Comparison of ENCODE assay signal across 16 cellular contexts in genomic region chr9:127300886-127301447, GRCh38. TPM values are rescaled to one million over a fixed set of nuclear protein-coding genes. Genes with fewer than 3 reads are reported as not detected.
A peak's percentile ranks its signal among the peaks of the same experiment; 100 is the strongest.
DNase-seq lines count a peak whose midpoint lies in the region; ATAC-seq and TF ChIP-seq lines count a peak whose summit lies in the region.
"Had no signal": no experiment of that assay in that cellular context is flagged by ENCODE, and none has a peak within 500 bp of the region (broad histone marks: within the 10 kb centered on the region; RNA-seq: fewer than 3 reads in every experiment).

No MANE protein-coding gene starts in this region.

- DNase-seq in G401 (ENCODE audit: low spot score), result peak; percentile 41
- peak; percentile 98 for DNase-seq in NCI-H524 treated with DMSO at 0.1 percent for 48 hours (lab: John Stamatoyannopoulos, UW)
- no peak for DNase-seq in heart left ventricle
- no peak for DNase-seq in progenitor cell of endocrine pancreas (ENCODE audit: low spot score, unreplicated experiment)
- DNase-seq in chondrocyte (ENCODE audit: low spot score), result no peak
- DNase-seq in ascending aorta (ENCODE audit: low spot score in 2 of 2), result no peak
- DNase-seq in hepatic stellate cell (ENCODE audit: low spot score), result no peak
- DNase-seq: ACHN; CD8-positive, alpha-beta T cell; DMS153; KBM-7; NCI-H1092; NK-92 treated with Interleukin-12 subunit alpha and Interleukin-12 subunit beta, amount 100 ng/mL, for 24 hours; PC-3 had no signal

- peak overlapping the region; percentile 51 for H3K27ac Mint-ChIP-seq in progenitor cell of endocrine pancreas
- no peak overlapping the region for H3K27ac Mint-ChIP-seq in chondrocyte (ENCODE audit: unreplicated experiment)
- H3K27ac Mint-ChIP-seq: B cell; CD8-positive, alpha-beta T cell had no signal

- TF ChIP-seq CTCF in heart left ventricle (IDR thresholded peaks at IDR 0.05), result no peak
- no peak for TF ChIP-seq CTCF in progenitor cell of endocrine pancreas (IDR thresholded peaks at IDR 0.05; ENCODE audit: unreplicated experiment)
- TF ChIP-seq CTCF in chondrocyte (IDR thresholded peaks at IDR 0.05), result no peak
- TF ChIP-seq CTCF in ascending aorta (IDR thresholded peaks at IDR 0.05), result no peak

- H3K4me1 Mint-ChIP-seq in progenitor cell of endocrine pancreas (ENCODE audit: low read depth) (peaks cover 8% of the 10 kb centered on the region), chondrocyte (ENCODE audit: low read depth) (no peaks in the 10 kb centered on the region)
- H3K4me1 Mint-ChIP-seq: B cell had no signal

- in situ Hi-C loops in G401 (cut with HindIII; ENCODE audit: low sequenced_read_pairs), result no loop called here

- H3K4me1 ChIP-seq in heart left ventricle (peaks cover 0 to 14% (median 5%) of the 10 kb centered on the region in 12 donors), ascending aorta (no peaks in the 10 kb centered on the region)

- H3K4me3 ChIP-seq in heart left ventricle (no peak overlapping the region), ascending aorta (no peak overlapping the region)
- H3K4me3 ChIP-seq: SK-N-MC had no signal

- H3K9me3 Mint-ChIP-seq in progenitor cell of endocrine pancreas (ENCODE audit: low read depth) (no peaks in the 10 kb centered on the region), chondrocyte (ENCODE audit: low read depth) (no peaks in the 10 kb centered on the region)
- H3K9me3 Mint-ChIP-seq: CD8-positive, alpha-beta T cell had no signal

- peak overlapping the region in 6 of 12 donors; percentile 15 to 80 (median 46) for H3K27ac ChIP-seq in heart left ventricle
- no peak overlapping the region for H3K27ac ChIP-seq in ascending aorta
- H3K27ac ChIP-seq: SK-N-MC had no signal

- intact Hi-C loops in heart left ventricle (cut with DNase I), result loop anchor here in 1 of 10 donors (10.0 kb wide), 1 partner anchor 94 kb away; the partner anchor contains the start of gene SLC2A8
- intact Hi-C loops in ascending aorta (cut with DNase I), result no loop called here

- H3K4me3 Mint-ChIP-seq in progenitor cell of endocrine pancreas (ENCODE audit: low read depth) (no peak overlapping the region), chondrocyte (ENCODE audit: unreplicated experiment) (no peak overlapping the region)
- H3K4me3 Mint-ChIP-seq: B cell; CD8-positive, alpha-beta T cell had no signal

- H3K27me3 Mint-ChIP-seq in progenitor cell of endocrine pancreas, result no peaks in the 10 kb centered on the region
- no peaks in the 10 kb centered on the region for H3K27me3 Mint-ChIP-seq in chondrocyte (ENCODE audit: low read depth)
- H3K27me3 Mint-ChIP-seq: B cell had no signal

- peak; percentile 77 to 87 (median 84) for ATAC-seq in heart left ventricle
- ATAC-seq: CD8-positive, alpha-beta T cell; PC-3 had no signal

- 45 to 57% (median 47%) methylated on average over 3 of the region's 3 CpGs for WGBS in heart left ventricle, 4 donors

- H3K9me3 ChIP-seq in heart left ventricle (no peaks in the 10 kb centered on the region), ascending aorta (no peaks in the 10 kb centered on the region)

- H3K27me3 ChIP-seq in heart left ventricle (no peaks in the 10 kb centered on the region), ascending aorta (no peaks in the 10 kb centered on the region)

- TF ChIP-seq POLR2A in heart left ventricle (IDR thresholded peaks at IDR 0.05), result no peak

- H3K36me3 ChIP-seq in heart left ventricle (peaks cover 0 to 4% (median 0%) of the 10 kb centered on the region in 9 donors), ascending aorta (no peaks in the 10 kb centered on the region)

- H3K36me3 Mint-ChIP-seq in progenitor cell of endocrine pancreas (ENCODE audit: insufficient read depth) (peaks cover 1% of the 10 kb centered on the region), chondrocyte (ENCODE audit: low read depth) (no peaks in the 10 kb centered on the region)
- H3K36me3 Mint-ChIP-seq: CD8-positive, alpha-beta T cell had no signal

RNA-seq across cellular contexts. Expression of gene GARNL3, which starts 36.4 kb away (rescaled TPM):
- 7.5 and 14.3 TPM in 2 replicates for total RNA-seq in G401 (2014; rRNA removed; shearing (Covaris generic))
- total RNA-seq in heart left ventricle, result 10 to 100 TPM; 11.9 to 60.4 (median 26.0) TPM
- polyA plus RNA-seq in heart left ventricle, result 10 to 100 TPM in 1 of 2 donors, 1 to 10 TPM in 1; 7.1 to 14.9 TPM
- 21.4 and 28.3 TPM in 2 replicates for total RNA-seq in progenitor cell of endocrine pancreas
- 8.9 to 10.0 TPM (median 8.9 TPM) in 3 replicates for total RNA-seq in chondrocyte
- 162 TPM for total RNA-seq in ascending aorta

Comparison
In these comparisons a context has a peak if more than half of its experiments do, and no peak if none do; other contexts are left out.
1. DNase-seq: peak in G401 (single experiment) and NCI-H524 treated with DMSO at 0.1 percent for 48 hours (single experiment); none in heart left ventricle (0 of 5), progenitor cell of endocrine pancreas (single experiment), chondrocyte (single experiment), ascending aorta (0 of 2) and hepatic stellate cell (single experiment).